Comparison of ENCODE assay signal across 12 cellular contexts in genomic region chr16:67406628-67407027, GRCh38. TPM values are rescaled to one million over a fixed set of nuclear protein-coding genes. Genes with fewer than 3 reads are reported as not detected.
DNase-seq lines count a peak whose midpoint lies in the region; ATAC-seq and TF ChIP-seq lines count a peak whose summit lies in the region.
"Had no signal": no experiment of that assay in that cellular context is flagged by ENCODE, and none has a peak within 500 bp of the region (broad histone marks: within the 10 kb centered on the region; RNA-seq: fewer than 3 reads in every experiment).

No MANE protein-coding gene starts in this region.

- no peak overlapping the region for H2AFZ ChIP-seq in PC-3 (ENCODE audit: low read length)

- no peaks in the 10 kb centered on the region for H3K36me3 ChIP-seq in PC-3 (ENCODE audit: low read depth, low read length)
- peaks cover 9% of the 10 kb centered on the region for H3K36me3 ChIP-seq in muscle layer of colon (ENCODE audit: insufficient read depth, low read length)

- H3K4me1 ChIP-seq in PC-3 (ENCODE audit: insufficient read depth, low read length) (peaks cover 34% of the 10 kb centered on the region), muscle layer of colon (ENCODE audit: insufficient read depth, low read length) (peaks cover 9% of the 10 kb centered on the region)

- H3K9me3 ChIP-seq in PC-3 (ENCODE audit: low read length): no peaks in the 10 kb centered on the region
- no peaks in the 10 kb centered on the region for H3K9me3 ChIP-seq in muscle layer of colon (ENCODE audit: low read length)
- H3K9me3 ChIP-seq: A549 had no signal

- no peaks in the 10 kb centered on the region for H3F3A ChIP-seq in PC-3 (ENCODE audit: low read length, unreplicated experiment)

- no peak for TF ChIP-seq CTCF in PC-3 (conservative IDR thresholded peaks at IDR 0.05; ENCODE audit: low read depth, low read length)

- H3K9ac ChIP-seq in PC-3 (ENCODE audit: low read length) (no peak overlapping the region), muscle layer of colon (ENCODE audit: low read length) (no peak overlapping the region)

- intact Hi-C loops in PC-3 (cut with micrococcal nuclease): no loop called here

- CTCF ChIA-PET in PC-3 (lab: Charles Lee): no interaction called here

- no peaks in the 10 kb centered on the region for H3K79me2 ChIP-seq in PC-3 (ENCODE audit: low read length)

- no peaks in the 10 kb centered on the region for H3K27me3 ChIP-seq in PC-3 (ENCODE audit: low read length)
- H3K27me3 ChIP-seq in muscle layer of colon (ENCODE audit: control insufficient read depth in 1 of 2, insufficient read depth in 2 of 2, low read length in 2 of 2): no peaks in the 10 kb centered on the region

- no peaks in the 10 kb centered on the region for H3K9me2 ChIP-seq in PC-3 (replicated peaks; ENCODE audit: low read length)

- peak; percentile 74 for DNase-seq in A172 (ENCODE audit: low spot score)
- DNase-seq in PC-3: peak; percentile 39
- DNase-seq in epithelial cell of prostate (ENCODE audit: low read depth, low spot score): no peak
- no peak for DNase-seq in T-helper 9 cell
- no peak for DNase-seq in erythroblast (lab: John Stamatoyannopoulos, UW)
- DNase-seq in NCI-H774 (lab: John Stamatoyannopoulos, UW): no peak
- no peak for DNase-seq in NCI-H2081 treated with DMSO at 0.1 percent for 48 hours (lab: John Stamatoyannopoulos, UW)
- DNase-seq: activated CD8-positive, alpha-beta memory T cell treated with anti-CD3 and anti-CD28 coated beads, Interleukin-2, amount 50 U/mL, for 48 hours had no signal

- H3K27ac ChIP-seq in PC-3 (ENCODE audit: low read length) (no peak overlapping the region), epithelial cell of prostate (peak overlapping the region; percentile 96), muscle layer of colon (ENCODE audit: low read depth, low read length) (peak overlapping the region; percentile 12)
- H3K27ac ChIP-seq: A549 had no signal

- no peak overlapping the region for H3K4me2 ChIP-seq in PC-3 (ENCODE audit: low read length)
- H3K4me2 ChIP-seq: A549 had no signal

- no peaks in the 10 kb centered on the region for H4K20me1 ChIP-seq in PC-3 (ENCODE audit: low read length)

- TF ChIP-seq POLR2A in erythroblast (IDR thresholded peaks at IDR 0.05; ENCODE audit: low read length): no peak

- no TSS peak for BruUV-seq in PC-3 (replicated peaks; lab: Mats Ljungman, UMichigan)

- peak; percentile 65 for ATAC-seq in PC-3
- ATAC-seq: GM12878 had no signal

- POLR2A ChIA-PET in PC-3 (lab: Charles Lee; ENCODE audit: unreplicated experiment): no interaction called here

- H3K4me3 ChIP-seq in PC-3 (ENCODE audit: low read length) (no peak overlapping the region), muscle layer of colon (ENCODE audit: low read depth in 1 of 2, low read length in 2 of 2) (no peak overlapping the region)
- H3K4me3 ChIP-seq: A549, GM12878 had no signal

RNA-seq across cellular contexts. Expression of gene ZDHHC1, which starts 9.6 kb away (rescaled TPM):
- total RNA-seq in A172 (2014; rRNA removed; shearing (Covaris generic)): 18.2 and 24.3 TPM in 2 replicates
- total RNA-seq in PC-3 (2014; rRNA removed): 4.8 and 5.1 TPM in 2 replicates

RNA-seq across cellular contexts. Expression of gene TPPP3, which starts 13.3 kb away (rescaled TPM):
- 0.31 TPM in 1 of 2 replicates, not detected in the other for total RNA-seq in A172 (2014; rRNA removed; shearing (Covaris generic))
- total RNA-seq in PC-3 (2014; rRNA removed): not detected in 2 replicates
- total RNA-seq: GM12878, H4 had no signal

RNA-seq across cellular contexts. Expression of gene HSD11B2, which starts 24.3 kb away (rescaled TPM):
- 0.93 TPM in 1 of 2 replicates, not detected in the other for total RNA-seq in A172 (2014; rRNA removed; shearing (Covaris generic))
- total RNA-seq in PC-3 (2014; rRNA removed): 2.4 and 8.3 TPM in 2 replicates

Comparison
In these comparisons a context has a peak if more than half of its experiments do, and no peak if none do; other contexts are left out.
1. DNase-seq: peak in A172 (single experiment) and PC-3 (single experiment); none in epithelial cell of prostate (single experiment), T-helper 9 cell (single experiment), erythroblast (0 of 2), NCI-H774 (single experiment) and NCI-H2081 treated with DMSO at 0.1 percent for 48 hours (single experiment).